In genomic region chr19:22784051-22784450, GRCh38 we compare ENCODE assay signal across 13 cellular contexts. TPM values are rescaled to one million over a fixed set of nuclear protein-coding genes. Genes with fewer than 3 reads are reported as not detected.
DNase-seq lines count a peak whose midpoint lies in the region; ATAC-seq and TF ChIP-seq lines count a peak whose summit lies in the region.
"Had no signal": no experiment of that assay in that cellular context is flagged by ENCODE, and none has a peak within 500 bp of the region (broad histone marks: within the 10 kb centered on the region; RNA-seq: fewer than 3 reads in every experiment).

Gene ZNF99, minus strand, starts transcription at chr19:22784151. Its CDS starts 135 bp downstream, at chr19:22784016.

- H2AFZ ChIP-seq in GM23248 (no peak within 1 kb of the TSS), PC-3 (ENCODE audit: low read length) (no peak within 1 kb of the TSS)

- WGBS in GM23248 (ENCODE audit: low coverage in 1 of 2, low lambda C conversion rate in 2 of 2, missing lambda C conversion rate in 2 of 2), 2 experiments, result 5 to 10% methylated on average over 17 of the region's 17 CpGs

- POLR2A ChIA-PET in PC-3 (lab: Charles Lee; ENCODE audit: unreplicated experiment), result no interaction called here

- no peak within 1 kb of the TSS for H3K9ac ChIP-seq in GM23248
- no peak within 1 kb of the TSS for H3K9ac ChIP-seq in PC-3 (ENCODE audit: low read length)

- H3K27ac ChIP-seq in left ventricle myocardium inferior (replicated peaks) (no peak within 1 kb of the TSS), GM23248 (no peak within 1 kb of the TSS), PC-3 (ENCODE audit: low read length) (no peak within 1 kb of the TSS)

- no peaks in the 10 kb centered on the region for H3K9me2 ChIP-seq in GM23248 (ENCODE audit: insufficient read depth)
- no peaks in the 10 kb centered on the region for H3K9me2 ChIP-seq in PC-3 (replicated peaks; ENCODE audit: low read length)

- no peak within 1 kb of the TSS for H3K4me3 ChIP-seq in BE2C (ENCODE audit: low read depth, low read length)
- peak within 1 kb of the TSS; percentile 68 for H3K4me3 ChIP-seq in left ventricle myocardium inferior
- H3K4me3 ChIP-seq in GM23248, result no peak within 1 kb of the TSS
- no peak within 1 kb of the TSS for H3K4me3 ChIP-seq in PC-3 (ENCODE audit: low read length)

- no TSS peak for BruUV-seq in PC-3 (replicated peaks; lab: Mats Ljungman, UMichigan)

- no peaks in the 10 kb centered on the region for H3K36me3 ChIP-seq in BE2C
- H3K36me3 ChIP-seq in left ventricle myocardium inferior, result no peaks in the 10 kb centered on the region
- H3K36me3 ChIP-seq in GM23248 (ENCODE audit: low read depth), result no peaks in the 10 kb centered on the region
- H3K36me3 ChIP-seq in PC-3 (ENCODE audit: low read depth, low read length), result no peaks in the 10 kb centered on the region

- intact Hi-C loops in left ventricle myocardium inferior (cut with micrococcal nuclease), result no loop called here
- intact Hi-C loops in PC-3 (cut with micrococcal nuclease), result no loop called here

- H3K4me1 ChIP-seq in BE2C, result no peaks in the 10 kb centered on the region
- no peaks in the 10 kb centered on the region for H3K4me1 ChIP-seq in left ventricle myocardium inferior
- H3K4me1 ChIP-seq in GM23248 (ENCODE audit: insufficient read depth), result no peaks in the 10 kb centered on the region
- H3K4me1 ChIP-seq in PC-3 (ENCODE audit: insufficient read depth, low read length), result no peaks in the 10 kb centered on the region

- TF ChIP-seq CTCF in BE2C (IDR thresholded peaks at IDR 0.05; ENCODE audit: low read depth, low read length) (no peak), left ventricle myocardium inferior (IDR thresholded peaks at IDR 0.05; ENCODE audit: borderline replicate concordance) (no peak), PC-3 (conservative IDR thresholded peaks at IDR 0.05; ENCODE audit: low read depth, low read length) (no peak)

- DNase-seq in BE2C (peak; percentile 7), T1000 (lab: John Stamatoyannopoulos, UW) (peak; percentile 61), left ventricle myocardium inferior (peak; percentile 74), pons (ENCODE audit: low spot score) (peak; percentile 78), GM23248 (no peak), NCI-H2196 (lab: John Stamatoyannopoulos, UW; ENCODE audit: unreplicated experiment) (no peak), NCI-H526 treated with DMSO at 0.1 percent for 48 hours (lab: John Stamatoyannopoulos, UW) (no peak), PC-3 (no peak)
- DNase-seq: AML-193; naive thymus-derived CD4-positive, alpha-beta T cell; NCI-H226 had no signal

- H4K20me1 ChIP-seq in GM23248 (ENCODE audit: insufficient read depth) (no peaks in the 10 kb centered on the region), PC-3 (ENCODE audit: low read length) (no peaks in the 10 kb centered on the region)

- H3K79me2 ChIP-seq in GM23248 (ENCODE audit: insufficient read depth) (no peaks in the 10 kb centered on the region), PC-3 (ENCODE audit: low read length) (no peaks in the 10 kb centered on the region)

- in situ Hi-C loops in GM23248 (cut with MboI), result no loop called here

- CTCF ChIA-PET in PC-3 (lab: Charles Lee), result no interaction called here

- H3K27me3 ChIP-seq in BE2C (no peaks in the 10 kb centered on the region), left ventricle myocardium inferior (ENCODE audit: low read depth) (peaks cover 18% of the 10 kb centered on the region), GM23248 (replicated peaks; ENCODE audit: insufficient read depth) (no peaks in the 10 kb centered on the region), PC-3 (ENCODE audit: low read length) (no peaks in the 10 kb centered on the region)

- H3K9me3 ChIP-seq in BE2C (no peaks in the 10 kb centered on the region), left ventricle myocardium inferior (replicated peaks) (no peaks in the 10 kb centered on the region), GM23248 (ENCODE audit: low read depth) (no peaks in the 10 kb centered on the region), PC-3 (ENCODE audit: low read length) (peaks cover 20% of the 10 kb centered on the region; the same call in 1 of the 2 replicates)

- H3K4me2 ChIP-seq in GM23248 (ENCODE audit: unreplicated experiment) (no peak within 1 kb of the TSS), PC-3 (ENCODE audit: low read length) (no peak within 1 kb of the TSS)

- no peak for ATAC-seq in PC-3
- ATAC-seq: naive thymus-derived CD4-positive, alpha-beta T cell had no signal

- H3F3A ChIP-seq in GM23248 (ENCODE audit: insufficient read depth), result no peaks in the 10 kb centered on the region
- no peaks in the 10 kb centered on the region for H3F3A ChIP-seq in PC-3 (ENCODE audit: low read length, unreplicated experiment)

RNA-seq across cellular contexts. Expression of gene ZNF99, which starts in this region (rescaled TPM):
- polyA plus RNA-seq in BE2C (2012; ENCODE audit: insufficient read depth, insufficient read length, low read depth), result 0.08 TPM
- total RNA-seq in left ventricle myocardium inferior, result 0.11 TPM
- not detected in 2 replicates for total RNA-seq in GM23248 (2014; rRNA removed; shearing (Covaris generic))
- polyA plus RNA-seq in GM23248 (2016; fragmentation: Nextera tagmentation; extraction: Ambion mirVana), result not detected in 2 replicates
- total RNA-seq in PC-3 (2014; rRNA removed), result not detected in 2 replicates
- total RNA-seq: chondrocyte; glomerular endothelial cell; naive thymus-derived CD4-positive, alpha-beta T cell had no signal
- polyA plus RNA-seq: naive thymus-derived CD4-positive, alpha-beta T cell had no signal

Comparison
In these comparisons a context has a peak if more than half of its experiments do, and no peak if none do; other contexts are left out.
1. Peak in DNase-seq and H3K4me3 ChIP-seq in left ventricle myocardium inferior; RNA of the gene not detected or under 1 TPM.
2. DNase-seq: peak in BE2C (single experiment), T1000 (single experiment) and pons (single experiment); none in GM23248 (single experiment), NCI-H2196 (single experiment), NCI-H526 treated with DMSO at 0.1 percent for 48 hours (single experiment) and PC-3 (single experiment).